Comparison of ENCODE assay signal across 1 cellular context in genomic region chr3:188270423-188270972, GRCh38.
A peak's percentile ranks its signal among the peaks of the same experiment; 100 is the strongest.
TF ChIP-seq lines count a peak whose summit lies in the region.

No MANE protein-coding gene starts in this region.

TF ChIP-seq in HepG2, 621 proteins besides CTCF, POLR2A, EP300 and RAD21 (continued from another document and continues in another):
- TF ChIP-seq FOXP4 (CRISPR knock-in tag; IDR thresholded peaks at IDR 0.05) (0 out of 2 replicates have a peak, but pooled peaks have one; percentile 30), FOXP1 (IDR thresholded peaks at IDR 0.05) (no peak), FOXP1 (CRISPR knock-in tag; IDR thresholded peaks at IDR 0.05) (peak; percentile 53), NCOR1 (IDR thresholded peaks at IDR 0.05; ENCODE audit: borderline replicate concordance, low read length) (peak; percentile 75; the same call in 1 of the 2 replicates), HDAC2 (CRISPR knock-in tag; IDR thresholded peaks at IDR 0.05) (peak; percentile 80), ARID3A (IDR thresholded peaks at IDR 0.05; ENCODE audit: low read depth, low read length) (peak; percentile 57; the same call in 1 of the 2 replicates), SMAD9 (CRISPR knock-in tag; IDR thresholded peaks at IDR 0.05) (no peak), MLLT10 (CRISPR knock-in tag; IDR thresholded peaks at IDR 0.05) (no peak), FOXA1 (IDR thresholded peaks at IDR 0.05) (no peak), FOXA1 (CRISPR knock-in tag; IDR thresholded peaks at IDR 0.05) (peak; percentile 80), SKIL (CRISPR knock-in tag; IDR thresholded peaks at IDR 0.05; ENCODE audit: borderline replicate concordance) (peak; percentile 87), KLF11 (CRISPR knock-in tag; IDR thresholded peaks at IDR 0.05) (0 out of 2 replicates have a peak, but pooled peaks have one; percentile 22), CREM (IDR thresholded peaks at IDR 0.05) (peak; percentile 64; the same call in 1 of the 2 replicates), CREM (CRISPR knock-in tag; IDR thresholded peaks at IDR 0.05) (no peak), NFKBIZ (CRISPR knock-in tag; IDR thresholded peaks at IDR 0.05) (no peak), HNF4A (CRISPR knock-in tag; IDR thresholded peaks at IDR 0.05) (peak; percentile 56), ZNF205 (CRISPR knock-in tag; IDR thresholded peaks at IDR 0.05) (no peak), ZBTB42 (CRISPR knock-in tag; IDR thresholded peaks at IDR 0.05) (no peak), XBP1 (CRISPR knock-in tag; IDR thresholded peaks at IDR 0.05) (no peak), SMC3 (IDR thresholded peaks at IDR 0.05; ENCODE audit: low read length) (0 out of 2 replicates have a peak, but pooled peaks have one; percentile 24), ZNF331 (CRISPR knock-in tag; IDR thresholded peaks at IDR 0.05) (peak; percentile 41; the same call in 1 of the 2 replicates), HMG20A (CRISPR knock-in tag; IDR thresholded peaks at IDR 0.05; ENCODE audit: borderline replicate concordance) (peak; percentile 90; the same call in 1 of the 2 replicates), ZNF644 (CRISPR knock-in tag; IDR thresholded peaks at IDR 0.05; ENCODE audit: low read depth) (0 out of 2 replicates have a peak, but pooled peaks have one; percentile 13), SOX6 (IDR thresholded peaks at IDR 0.05) (no peak), SOX6 (CRISPR knock-in tag; IDR thresholded peaks at IDR 0.05) (peak; percentile 65), ZGPAT (CRISPR knock-in tag; IDR thresholded peaks at IDR 0.05) (peak; percentile 70), ATF2 (CRISPR knock-in tag; IDR thresholded peaks at IDR 0.05) (0 out of 2 replicates have a peak, but pooled peaks have one; percentile 17), ZBTB33 (CRISPR knock-in tag; IDR thresholded peaks at IDR 0.05) (0 out of 2 replicates have a peak, but pooled peaks have one; percentile 10), CREB3 (CRISPR knock-in tag; IDR thresholded peaks at IDR 0.05) (no peak), ZNF143 (CRISPR knock-in tag; IDR thresholded peaks at IDR 0.05) (no peak), ATF5 (CRISPR knock-in tag; IDR thresholded peaks at IDR 0.05; ENCODE audit: low read depth) (no peak), ZKSCAN8 (CRISPR knock-in tag; IDR thresholded peaks at IDR 0.05; ENCODE audit: borderline replicate concordance) (peak; percentile 75; the same call in 1 of the 2 replicates), ZNF703 (CRISPR knock-in tag; IDR thresholded peaks at IDR 0.05; ENCODE audit: borderline replicate concordance) (no peak), HOMEZ (CRISPR knock-in tag; IDR thresholded peaks at IDR 0.05; ENCODE audit: low read depth) (peak; percentile 95), FOXA3 (CRISPR knock-in tag; IDR thresholded peaks at IDR 0.05) (peak; percentile 89), NFIC (IDR thresholded peaks at IDR 0.05; ENCODE audit: low read length) (peak; percentile 86; the same call in 1 of the 2 replicates), RCOR2 (CRISPR knock-in tag; IDR thresholded peaks at IDR 0.05) (peak; percentile 73; the same call in 1 of the 2 replicates), PRDM10 (CRISPR knock-in tag; IDR thresholded peaks at IDR 0.05; ENCODE audit: low read depth) (peak; percentile 77; the same call in 1 of the 2 replicates), TCF7L2 (IDR thresholded peaks at IDR 0.05; ENCODE audit: low read depth, low read length) (no peak), RXRB (CRISPR knock-in tag; IDR thresholded peaks at IDR 0.05; ENCODE audit: borderline replicate concordance) (peak; percentile 94), NCOA2 (CRISPR knock-in tag; IDR thresholded peaks at IDR 0.05) (peak; percentile 69), ZMYM4 (CRISPR knock-in tag; IDR thresholded peaks at IDR 0.05) (peak; percentile 66), YEATS2 (CRISPR knock-in tag; IDR thresholded peaks at IDR 0.05; ENCODE audit: borderline replicate concordance) (peak; percentile 28; the same call in 1 of the 2 replicates), KLF9 (CRISPR knock-in tag; IDR thresholded peaks at IDR 0.05; ENCODE audit: low read depth) (no peak), ZNF362 (CRISPR knock-in tag; IDR thresholded peaks at IDR 0.05; ENCODE audit: borderline replicate concordance) (no peak)
